ENCODE assay signal across 1 cellular context in genomic region chr15:43095243-43095642, GRCh38.
TF ChIP-seq lines count a peak whose summit lies in the region.

No MANE protein-coding gene starts in this region.

TF ChIP-seq in WTC11, 78 proteins besides CTCF, POLR2A, EP300 and RAD21 (continued from another document):
- TF ChIP-seq ZMAT4 (CRISPR knock-in tag; IDR thresholded peaks at IDR 0.05) (no peak), ATF1 (CRISPR knock-in tag; IDR thresholded peaks at IDR 0.05) (no peak)
